ENCODE assay signal across 22 cellular contexts in the genomic region with DNA sequence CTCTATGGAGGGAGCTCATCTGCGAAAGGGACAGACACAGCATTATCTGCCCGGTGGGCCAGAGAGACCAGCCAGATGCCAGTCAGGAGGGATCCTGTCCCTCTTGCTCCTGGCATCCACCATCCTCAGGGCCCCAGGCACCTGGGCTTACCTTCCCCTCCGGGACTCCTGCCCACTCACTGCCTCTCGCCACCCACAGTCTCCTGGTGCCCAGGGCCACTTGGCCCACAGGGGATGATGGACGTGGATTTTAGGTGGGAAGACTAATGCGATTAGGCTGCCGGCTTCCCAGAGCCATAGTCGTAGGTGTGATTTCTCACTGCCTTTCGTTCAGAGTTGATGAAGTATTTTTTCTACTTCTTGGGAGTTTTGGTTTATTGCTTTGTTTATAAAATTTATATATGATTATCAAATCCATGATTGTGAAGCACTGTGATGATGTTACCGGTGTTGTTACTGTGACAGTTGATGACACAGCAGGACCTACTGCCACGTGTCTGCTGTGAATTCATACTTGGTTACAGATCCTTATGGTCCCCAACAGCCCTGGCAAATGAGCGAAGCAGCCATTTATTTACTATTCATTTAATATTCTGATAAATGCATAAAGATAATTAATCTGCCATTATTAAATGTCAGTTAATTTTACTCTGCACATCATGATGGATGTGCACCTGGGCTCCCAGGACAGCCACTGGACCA. TPM values are rescaled to one million over a fixed set of nuclear protein-coding genes. Genes with fewer than 3 reads are reported as not detected.
DNase-seq lines count a peak whose midpoint lies in the region; ATAC-seq and TF ChIP-seq lines count a peak whose summit lies in the region.
"Had no signal": no experiment of that assay in that cellular context is flagged by ENCODE, and none has a peak within 500 bp of the region (broad histone marks: within the 10 kb centered on the region; RNA-seq: fewer than 3 reads in every experiment).

No MANE protein-coding gene starts in this region.

- BruUV-seq in MCF 10A (replicated peaks; lab: Mats Ljungman, UMichigan): no TSS peak

- H3K9me3 ChIP-seq in breast epithelium: no peaks in the 10 kb centered on the region
- H3K9me3 ChIP-seq: BLaER1, SK-N-SH had no signal

- peaks cover 71% of the 10 kb centered on the region for H3K36me3 Mint-ChIP-seq in MCF 10A (ENCODE audit: insufficient read depth, unreplicated experiment)
- peaks cover 61% of the 10 kb centered on the region for H3K36me3 Mint-ChIP-seq in brain
- peaks cover 56% of the 10 kb centered on the region for H3K36me3 Mint-ChIP-seq in nephron progenitor cell (ENCODE audit: low read depth)

- no peak for ATAC-seq in HG02610 (IDR thresholded peaks at IDR 0.05; ENCODE audit: unreplicated experiment)
- no peak for ATAC-seq in HG02571 (IDR thresholded peaks at IDR 0.05; ENCODE audit: unreplicated experiment)
- ATAC-seq: GM23338, PC-3 had no signal

- DNase-seq in MCF 10A (ENCODE audit: unreplicated experiment) (no peak), breast epithelium (ENCODE audit: low spot score in 2 of 2) (no peak), nephron progenitor cell (no peak), putamen (ENCODE audit: low spot score) (no peak)
- DNase-seq in activated CD4-positive, alpha-beta T cell treated with anti-CD3 and anti-CD28 coated beads, Interleukin-2, amount 50 U/mL, for 48 hours: no peak
- DNase-seq: CD4-positive, CD25-positive, alpha-beta regulatory T cell; H9; HFFc6; Kasumi-1; NCI-H1105 treated with DMSO at 0.1 percent for 48 hours; NCI-H146; NCI-H1930; NCI-H2107; NCI-H524; NCI-H748 treated with DMSO at 0.1 percent for 48 hours; PC-3; SK-N-SH had no signal

- peaks cover 4% of the 10 kb centered on the region for H3K36me3 ChIP-seq in breast epithelium

- H3K4me1 ChIP-seq in breast epithelium: no peaks in the 10 kb centered on the region

- H3K27ac Mint-ChIP-seq in MCF 10A (ENCODE audit: low read depth, unreplicated experiment): peak overlapping the region; percentile 18
- peak overlapping the region in 4 of 5 experiments; percentile 11 to 35 (median 22) for H3K27ac Mint-ChIP-seq in brain
- peak overlapping the region; percentile 37 for H3K27ac Mint-ChIP-seq in nephron progenitor cell
- H3K27ac Mint-ChIP-seq: CD4-positive, CD25-positive, alpha-beta regulatory T cell; HFFc6 had no signal

- H3K27me3 ChIP-seq in breast epithelium: no peaks in the 10 kb centered on the region
- H3K27me3 ChIP-seq: BLaER1 had no signal

- H3K4me3 Mint-ChIP-seq in MCF 10A (ENCODE audit: unreplicated experiment) (no peak overlapping the region), brain (no peak overlapping the region), nephron progenitor cell (no peak overlapping the region)
- H3K4me3 Mint-ChIP-seq: CD4-positive, CD25-positive, alpha-beta regulatory T cell; GM23338; H9; HFFc6 had no signal

- CTCF ChIA-PET in MCF 10A (lab: Yijun Ruan, JAX): interaction anchor here (0.6 kb wide), 1 partner anchor 8 kb away, joined by 3 read pairs; no protein-coding TSS in a partner anchor

- intact Hi-C loops in MCF 10A (cut with micrococcal nuclease): no loop called here
- intact Hi-C loops in breast epithelium (cut with DNase I; ENCODE audit: low total_unique reads): no loop called here

- H3K9me3 Mint-ChIP-seq in MCF 10A (ENCODE audit: unreplicated experiment) (no peaks in the 10 kb centered on the region), brain (no peaks in the 10 kb centered on the region), nephron progenitor cell (no peaks in the 10 kb centered on the region)
- H3K9me3 Mint-ChIP-seq: CD4-positive, CD25-positive, alpha-beta regulatory T cell; GM23338; H9; HFFc6 had no signal

- H3K27ac ChIP-seq in breast epithelium: no peak overlapping the region
- H3K27ac ChIP-seq: BLaER1 had no signal

- TF ChIP-seq CTCF in MCF 10A (IDR thresholded peaks at IDR 0.05; ENCODE audit: unreplicated experiment): no peak
- no peak for TF ChIP-seq CTCF in breast epithelium (IDR thresholded peaks at IDR 0.05)
- no peak for TF ChIP-seq CTCF in brain (conservative IDR thresholded peaks at IDR 0.05)
- no peak for TF ChIP-seq CTCF in nephron progenitor cell (IDR thresholded peaks at IDR 0.05)

- no peak for TF ChIP-seq POLR2A in breast epithelium (IDR thresholded peaks at IDR 0.05)

- POLR2A ChIA-PET in MCF 10A (lab: Yijun Ruan, JAX): no interaction called here

- H3K4me3 ChIP-seq in breast epithelium: no peak overlapping the region
- H3K4me3 ChIP-seq: BLaER1, GM23338 had no signal

- H3K27me3 Mint-ChIP-seq in MCF 10A (ENCODE audit: insufficient read depth, unreplicated experiment): no peaks in the 10 kb centered on the region
- H3K27me3 Mint-ChIP-seq in brain: no peaks in the 10 kb centered on the region
- peaks cover 5% of the 10 kb centered on the region for H3K27me3 Mint-ChIP-seq in nephron progenitor cell (ENCODE audit: low read depth, poor library complexity)
- H3K27me3 Mint-ChIP-seq: CD4-positive, CD25-positive, alpha-beta regulatory T cell had no signal

- no peaks in the 10 kb centered on the region for H3K4me1 Mint-ChIP-seq in MCF 10A (ENCODE audit: insufficient read depth, unreplicated experiment)
- no peaks in the 10 kb centered on the region for H3K4me1 Mint-ChIP-seq in brain
- peaks cover 9% of the 10 kb centered on the region for H3K4me1 Mint-ChIP-seq in nephron progenitor cell
- H3K4me1 Mint-ChIP-seq: GM23338, H9 had no signal

RNA-seq across cellular contexts. Expression of a gene that starts 14.5 kb away (rescaled TPM):
- total RNA-seq in MCF 10A (2022) (27.0 and 33.4 TPM in 2 replicates), breast epithelium (10 to 100 TPM in 2 of 3 donors, 1 to 10 TPM in 1; 9.4 to 25.3 (median 21.6) TPM)
- polyA plus RNA-seq in brain (ENCODE audit: insufficient read depth, low read depth, low replicate concordance): 22.2 TPM

RNA-seq across cellular contexts. Expression of a gene that starts 18.4 kb away (rescaled TPM):
- total RNA-seq in MCF 10A (2022): 56.6 and 63.5 TPM in 2 replicates
- total RNA-seq in breast epithelium: 10 to 100 TPM; 48.5 to 52.8 (median 49.6) TPM
- 45.2 TPM for polyA plus RNA-seq in brain (ENCODE audit: insufficient read depth, low read depth, low replicate concordance)
